Comparison of ENCODE assay signal across 1 cellular context in the genomic region with DNA sequence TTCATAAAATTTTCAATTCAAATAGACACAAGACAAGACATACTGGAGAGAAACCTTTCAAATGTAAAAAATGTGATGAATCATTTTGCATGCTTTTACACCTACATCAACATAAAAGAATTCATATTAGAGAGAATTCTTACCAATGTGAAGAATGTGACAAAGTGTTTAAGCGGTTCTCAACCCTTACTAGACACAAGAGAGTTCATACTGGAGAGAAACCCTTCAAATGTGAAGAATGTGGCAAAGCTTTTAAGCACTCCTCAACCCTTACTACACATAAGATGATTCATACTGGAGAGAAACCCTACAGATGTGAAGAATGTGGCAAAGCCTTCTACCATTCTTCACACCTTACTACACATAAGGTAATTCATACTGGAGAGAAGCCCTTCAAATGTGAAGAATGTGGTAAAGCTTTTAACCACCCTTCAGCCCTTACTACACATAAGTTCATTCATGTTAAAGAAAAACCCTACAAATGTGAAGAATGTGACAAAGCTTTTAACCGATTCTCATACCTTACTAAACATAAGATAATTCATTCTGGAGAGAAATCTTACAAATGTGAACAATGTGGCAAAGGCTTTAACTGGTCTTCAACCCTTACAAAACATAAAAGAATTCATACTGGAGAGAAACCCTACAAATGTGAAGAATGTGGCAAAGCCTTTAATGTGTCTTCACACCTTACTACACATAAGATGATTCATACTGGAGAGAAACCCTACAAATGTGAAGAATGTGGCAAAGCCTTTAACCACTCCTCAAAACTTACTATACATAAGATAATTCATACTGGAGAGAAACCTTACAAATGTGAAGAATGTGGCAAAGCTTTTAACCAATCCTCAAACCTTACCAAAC.
TF ChIP-seq lines count a peak whose summit lies in the region.

No MANE protein-coding gene starts in this region.

TF ChIP-seq in HCT116, 20 proteins besides CTCF, POLR2A, EP300 and RAD21 (continued from another document):
- TF ChIP-seq, protein P1, sequence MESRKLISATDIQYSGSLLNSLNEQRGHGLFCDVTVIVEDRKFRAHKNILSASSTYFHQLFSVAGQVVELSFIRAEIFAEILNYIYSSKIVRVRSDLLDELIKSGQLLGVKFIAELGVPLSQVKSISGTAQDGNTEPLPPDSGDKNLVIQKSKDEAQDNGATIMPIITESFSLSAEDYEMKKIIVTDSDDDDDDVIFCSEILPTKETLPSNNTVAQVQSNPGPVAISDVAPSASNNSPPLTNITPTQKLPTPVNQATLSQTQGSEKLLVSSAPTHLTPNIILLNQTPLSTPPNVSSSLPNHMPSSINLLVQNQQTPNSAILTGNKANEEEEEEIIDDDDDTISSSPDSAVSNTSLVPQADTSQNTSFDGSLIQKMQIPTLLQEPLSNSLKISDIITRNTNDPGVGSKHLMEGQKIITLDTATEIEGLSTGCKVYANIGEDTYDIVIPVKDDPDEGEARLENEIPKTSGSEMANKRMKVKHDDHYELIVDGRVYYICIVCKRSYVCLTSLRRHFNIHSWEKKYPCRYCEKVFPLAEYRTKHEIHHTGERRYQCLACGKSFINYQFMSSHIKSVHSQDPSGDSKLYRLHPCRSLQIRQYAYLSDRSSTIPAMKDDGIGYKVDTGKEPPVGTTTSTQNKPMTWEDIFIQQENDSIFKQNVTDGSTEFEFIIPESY (IDR thresholded peaks at IDR 0.05; ENCODE audit: extremely low read depth, insufficient replicate concordance, low read length): no peak
- TF ChIP-seq YY1 (IDR thresholded peaks at IDR 0.05; ENCODE audit: extremely low read depth, insufficient replicate concordance, low read depth, low read length) (no peak), EZH2phosphoT487 (IDR thresholded peaks at IDR 0.05; ENCODE audit: borderline replicate concordance) (no peak), EGR1 (IDR thresholded peaks at IDR 0.05; ENCODE audit: low read depth) (no peak)
TF ChIP-seq in HCT116: peak in this region for 0.
